ENCODE assay signal across 23 cellular contexts in genomic region chr2:126910637-126911036, GRCh38. TPM values are rescaled to one million over a fixed set of nuclear protein-coding genes. Genes with fewer than 3 reads are reported as not detected.
"Had no signal": no experiment of that assay in that cellular context is flagged by ENCODE, and none has a peak within 500 bp of the region (broad histone marks: within the 10 kb centered on the region; RNA-seq: fewer than 3 reads in every experiment).

No MANE protein-coding gene starts in this region.

- H3K27ac Mint-ChIP-seq: activated CD4-positive, alpha-beta memory T cell treated with anti-CD3 and anti-CD28 coated beads for 36 hours; activated CD4-positive, alpha-beta T cell treated with anti-CD3 and anti-CD28 coated beads, Interleukin-2, amount 10 ng/mL, durations not matched to agents 7 days and 5 days; activated naive CD4-positive, alpha-beta T cell treated with anti-CD3 and anti-CD28 coated beads, Interleukin-2, amount 10 ng/mL, durations not matched to agents 7 days and 5 days; activated naive CD8-positive, alpha-beta T cell treated with anti-CD3 and anti-CD28 coated beads for 36 hours; activated T-helper 2 cell treated with anti-CD3 and anti-CD28 coated beads, Interferon-gamma antibody, Interleukin-2, Interleukin-4, amounts not matched to agents 10 μg/mL and 5 μg/mL and 100 μg/mL, durations not matched to agents 14 hours and 24 hours and 36 hours had no signal

- H3K4me1 Mint-ChIP-seq: activated CD4-positive, alpha-beta T cell treated with anti-CD3 and anti-CD28 coated beads, Interleukin-2, amount 10 ng/mL, durations not matched to agents 7 days and 5 days; activated naive CD4-positive, alpha-beta T cell treated with anti-CD3 and anti-CD28 coated beads, Interleukin-2, amount 10 ng/mL, durations not matched to agents 7 days and 5 days had no signal

- DNase-seq: activated CD4-positive, alpha-beta memory T cell treated with anti-CD3 and anti-CD28 coated beads for 36 hours; activated CD4-positive, alpha-beta T cell treated with anti-CD3 and anti-CD28 coated beads, Interleukin-2, amount 10 ng/mL, durations not matched to agents 7 days and 5 days; activated CD4-positive, CD25-positive, alpha-beta regulatory T cell; activated CD8-positive, alpha-beta memory T cell treated with anti-CD3 and anti-CD28 coated beads for 24 hours; activated gamma-delta T cell treated with Interleukin-2 at 50 U/mL for 16 hours; activated naive CD4-positive, alpha-beta T cell treated with anti-CD3 and anti-CD28 coated beads, Interleukin-2, amount 10 ng/mL, durations not matched to agents 7 days and 5 days; activated naive CD8-positive, alpha-beta T cell treated with anti-CD3 and anti-CD28 coated beads for 36 hours; activated T-cell treated with anti-CD3 and anti-CD28 coated beads, Interleukin-2, amount 50 U/mL, for 48 hours; brain microvascular endothelial cell; NCI-H1092 treated with DMSO at 0.1 percent for 48 hours; NCI-H1436 treated with DMSO at 0.1 percent for 48 hours; NCI-H187; NCI-H345; NCI-H510A; NCI-H526 treated with DMSO at 0.1 percent for 48 hours; NCI-H82; RPMI8226; T-helper 1 cell had no signal

- H3K9me3 Mint-ChIP-seq: activated CD4-positive, alpha-beta memory T cell treated with anti-CD3 and anti-CD28 coated beads for 36 hours; activated CD4-positive, alpha-beta T cell treated with anti-CD3 and anti-CD28 coated beads, Interleukin-2, amount 10 ng/mL, durations not matched to agents 7 days and 5 days; activated naive CD4-positive, alpha-beta T cell treated with anti-CD3 and anti-CD28 coated beads, Interleukin-2, amount 10 ng/mL, durations not matched to agents 7 days and 5 days; activated naive CD8-positive, alpha-beta T cell treated with anti-CD3 and anti-CD28 coated beads for 36 hours; activated T-helper 2 cell treated with anti-CD3 and anti-CD28 coated beads, Interferon-gamma antibody, Interleukin-2, Interleukin-4, amounts not matched to agents 10 μg/mL and 5 μg/mL and 100 μg/mL, durations not matched to agents 14 hours and 24 hours and 36 hours had no signal

- H3K36me3 Mint-ChIP-seq: activated CD4-positive, alpha-beta memory T cell treated with anti-CD3 and anti-CD28 coated beads for 36 hours; activated naive CD4-positive, alpha-beta T cell treated with anti-CD3 and anti-CD28 coated beads, Interleukin-2, amount 10 ng/mL, durations not matched to agents 7 days and 5 days; activated naive CD8-positive, alpha-beta T cell treated with anti-CD3 and anti-CD28 coated beads for 36 hours had no signal

- H3K27me3 Mint-ChIP-seq: activated CD4-positive, alpha-beta T cell treated with anti-CD3 and anti-CD28 coated beads, Interleukin-2, amount 10 ng/mL, durations not matched to agents 7 days and 5 days; activated naive CD4-positive, alpha-beta T cell treated with anti-CD3 and anti-CD28 coated beads, Interleukin-2, amount 10 ng/mL, durations not matched to agents 7 days and 5 days; activated naive CD8-positive, alpha-beta T cell treated with anti-CD3 and anti-CD28 coated beads for 36 hours had no signal

- H3K4me3 Mint-ChIP-seq: activated CD4-positive, alpha-beta memory T cell treated with anti-CD3 and anti-CD28 coated beads for 36 hours; activated CD4-positive, alpha-beta T cell treated with anti-CD3 and anti-CD28 coated beads, Interleukin-2, amount 10 ng/mL, durations not matched to agents 7 days and 5 days; activated naive CD4-positive, alpha-beta T cell treated with anti-CD3 and anti-CD28 coated beads, Interleukin-2, amount 10 ng/mL, durations not matched to agents 7 days and 5 days; activated naive CD8-positive, alpha-beta T cell treated with anti-CD3 and anti-CD28 coated beads for 36 hours had no signal

RNA-seq across cellular contexts. Expression of gene TEX51, which starts 11.9 kb away (rescaled TPM):
- total RNA-seq: activated CD4-positive, alpha-beta memory T cell treated with anti-CD3 and anti-CD28 coated beads for 36 hours; activated CD4-positive, alpha-beta T cell treated with anti-CD3 and anti-CD28 coated beads, Interleukin-2, amount 10 ng/mL, durations not matched to agents 7 days and 5 days; activated naive CD8-positive, alpha-beta T cell treated with anti-CD3 and anti-CD28 coated beads for 36 hours; activated T-helper 2 cell treated with anti-CD3 and anti-CD28 coated beads, Interferon-gamma antibody, Interleukin-2, Interleukin-4, amounts not matched to agents 10 μg/mL and 5 μg/mL and 100 μg/mL, durations not matched to agents 14 hours and 24 hours and 36 hours; cardiac muscle cell; MCF 10A; Right ventricle myocardium inferior; T-helper 2 cell treated with Interferon-gamma antibody and Interleukin-4, amounts not matched to agents 100 ng/mL and 5 ng/mL, for 36 hours had no signal
